12 cellular contexts compared by ENCODE assay signal in the genomic region with DNA sequence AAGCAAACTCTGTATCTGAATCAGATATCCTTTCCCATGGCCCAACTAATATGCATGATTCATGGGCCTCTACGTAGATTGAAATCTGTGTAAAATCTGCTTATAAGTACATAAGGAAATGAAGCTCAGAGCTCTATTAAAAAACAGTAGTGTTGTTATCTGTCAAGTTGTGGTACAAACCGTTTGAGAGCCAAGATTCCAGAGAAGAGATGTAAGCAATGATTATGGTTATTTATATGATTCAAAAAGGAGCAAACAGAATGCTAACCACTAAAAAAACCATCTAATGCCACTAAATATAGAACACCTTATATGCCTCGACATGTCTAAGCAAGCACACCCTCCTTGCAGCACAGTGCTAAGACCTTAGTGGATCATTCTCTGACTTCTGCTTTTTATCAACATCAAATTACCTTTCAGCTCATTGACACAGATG. TPM values are rescaled to one million over a fixed set of nuclear protein-coding genes. Genes with fewer than 3 reads are reported as not detected.
A peak's percentile ranks its signal among the peaks of the same experiment; 100 is the strongest.
DNase-seq lines count a peak whose midpoint lies in the region; ATAC-seq and TF ChIP-seq lines count a peak whose summit lies in the region.
"Had no signal": no experiment of that assay in that cellular context is flagged by ENCODE, and none has a peak within 500 bp of the region (broad histone marks: within the 10 kb centered on the region; RNA-seq: fewer than 3 reads in every experiment).

No MANE protein-coding gene starts in this region.

- H3K4me3 ChIP-seq in GM23248, result no peak overlapping the region
- H3K4me3 ChIP-seq: hepatocyte had no signal

- no peak overlapping the region for H3K4me2 ChIP-seq in GM23248 (ENCODE audit: unreplicated experiment)
- H3K4me2 ChIP-seq: hepatocyte had no signal

- TF ChIP-seq CTCF in C4-2B (conservative IDR thresholded peaks at IDR 0.05) (no peak), foreskin keratinocyte (conservative IDR thresholded peaks at IDR 0.05) (no peak)

- H3K9me3 ChIP-seq in GM23248 (ENCODE audit: low read depth), result no peaks in the 10 kb centered on the region

- H3K27me3 ChIP-seq in GM23248 (replicated peaks; ENCODE audit: insufficient read depth), result no peaks in the 10 kb centered on the region
- no peaks in the 10 kb centered on the region for H3K27me3 ChIP-seq in foreskin keratinocyte
- H3K27me3 ChIP-seq: hepatocyte had no signal

- H3K4me1 ChIP-seq in GM23248 (ENCODE audit: insufficient read depth) (peaks cover 37% of the 10 kb centered on the region), foreskin keratinocyte (peaks cover 17% of the 10 kb centered on the region)

- H3F3A ChIP-seq in GM23248 (ENCODE audit: insufficient read depth), result peaks cover 38% of the 10 kb centered on the region

- no peak overlapping the region for H3K9ac ChIP-seq in GM23248

- H3K27ac ChIP-seq in C4-2B (peak overlapping the region; percentile 79), GM23248 (peak overlapping the region; percentile 36), foreskin keratinocyte (peak overlapping the region; percentile 78)
- H3K27ac ChIP-seq: hepatocyte had no signal

- 20 to 25% methylated on average over 3 of the region's 3 CpGs for WGBS in GM23248 (ENCODE audit: low coverage in 1 of 2, low lambda C conversion rate in 2 of 2, missing lambda C conversion rate in 2 of 2), 2 experiments

- in situ Hi-C loops in GM23248 (cut with MboI), result loop anchor here (25.0 kb wide), 1 partner anchor 611 kb away; no protein-coding TSS in a partner anchor

- H3K9me2 ChIP-seq in GM23248 (ENCODE audit: insufficient read depth), result no peaks in the 10 kb centered on the region

- peaks cover 42% of the 10 kb centered on the region for H3K36me3 Mint-ChIP-seq in activated T-helper 1 cell treated with anti-CD3 and anti-CD28 coated beads, Interleukin-12 subunit alpha, Interleukin-12 subunit beta, Interleukin-2, Interleukin-4 antibody, amounts not matched to agents 30 ng/mL and 10 ng/mL and 1 ng/mL, durations not matched to agents 14 hours and 24 hours and 36 hours (ENCODE audit: low read depth)

- no peaks in the 10 kb centered on the region for H4K20me1 ChIP-seq in GM23248 (ENCODE audit: insufficient read depth)

- H3K79me2 ChIP-seq in GM23248 (ENCODE audit: insufficient read depth), result no peaks in the 10 kb centered on the region
- H3K79me2 ChIP-seq: hepatocyte had no signal

- no peaks in the 10 kb centered on the region for H3K27me3 Mint-ChIP-seq in activated T-helper 1 cell treated with anti-CD3 and anti-CD28 coated beads, Interleukin-12 subunit alpha, Interleukin-12 subunit beta, Interleukin-2, Interleukin-4 antibody, amounts not matched to agents 30 ng/mL and 10 ng/mL and 1 ng/mL, durations not matched to agents 14 hours and 24 hours and 36 hours (ENCODE audit: insufficient read depth)

- no peak overlapping the region for H3K4me3 Mint-ChIP-seq in activated T-helper 1 cell treated with anti-CD3 and anti-CD28 coated beads, Interleukin-12 subunit alpha, Interleukin-12 subunit beta, Interleukin-2, Interleukin-4 antibody, amounts not matched to agents 30 ng/mL and 10 ng/mL and 1 ng/mL, durations not matched to agents 14 hours and 24 hours and 36 hours

- ATAC-seq in foreskin keratinocyte, result peak; percentile 92

- peaks cover 27% of the 10 kb centered on the region for H3K4me1 Mint-ChIP-seq in activated T-helper 1 cell treated with anti-CD3 and anti-CD28 coated beads, Interleukin-12 subunit alpha, Interleukin-12 subunit beta, Interleukin-2, Interleukin-4 antibody, amounts not matched to agents 30 ng/mL and 10 ng/mL and 1 ng/mL, durations not matched to agents 14 hours and 24 hours and 36 hours (ENCODE audit: low read depth)

- DNase-seq in GM23248 (peak; percentile 79), foreskin keratinocyte (peak; percentile 96), NCI-H510A (lab: John Stamatoyannopoulos, UW) (no peak), SW480 (ENCODE audit: low spot score) (no peak), NCI-H748 treated with DMSO at 0.1 percent for 48 hours (lab: John Stamatoyannopoulos, UW) (no peak), NCI-H2107 treated with DMSO at 0.1 percent for 48 hours (lab: John Stamatoyannopoulos, UW; ENCODE audit: unreplicated experiment) (no peak)
- DNase-seq in activated T-helper 1 cell treated with anti-CD3 and anti-CD28 coated beads, Interleukin-12 subunit alpha, Interleukin-12 subunit beta, Interleukin-2, Interleukin-4 antibody, amounts not matched to agents 30 ng/mL and 10 ng/mL and 1 ng/mL, durations not matched to agents 14 hours and 24 hours and 36 hours (ENCODE audit: low spot score), result no peak
- DNase-seq: DMS79; NK-92 treated with Interleukin-12 subunit alpha and Interleukin-12 subunit beta, amount 100 ng/mL, for 24 hours; stimulated activated CD4-positive, alpha-beta T cell treated with anti-CD3 and anti-CD28 coated beads, Interleukin-12 subunit alpha, Interleukin-12 subunit beta, amount 100 ng/mL, for 4 hours had no signal

- H3K9me3 Mint-ChIP-seq in activated T-helper 1 cell treated with anti-CD3 and anti-CD28 coated beads, Interleukin-12 subunit alpha, Interleukin-12 subunit beta, Interleukin-2, Interleukin-4 antibody, amounts not matched to agents 30 ng/mL and 10 ng/mL and 1 ng/mL, durations not matched to agents 14 hours and 24 hours and 36 hours, result no peaks in the 10 kb centered on the region

- peaks cover 14% of the 10 kb centered on the region; the same call in 1 of the 2 replicates for H3K36me3 ChIP-seq in GM23248 (ENCODE audit: low read depth)

- intact Hi-C loops in activated T-helper 1 cell treated with anti-CD3 and anti-CD28 coated beads, Interleukin-12 subunit alpha, Interleukin-12 subunit beta, Interleukin-2, Interleukin-4 antibody, amounts not matched to agents 30 ng/mL and 10 ng/mL and 1 ng/mL, durations not matched to agents 14 hours and 24 hours and 36 hours (cut with micrococcal nuclease), result loop anchor here (1.0 to 2.0 kb wide), 2 partner anchors 17 to 44 kb away; no protein-coding TSS in a partner anchor

- peak overlapping the region; percentile 68 for H3K27ac Mint-ChIP-seq in activated T-helper 1 cell treated with anti-CD3 and anti-CD28 coated beads, Interleukin-12 subunit alpha, Interleukin-12 subunit beta, Interleukin-2, Interleukin-4 antibody, amounts not matched to agents 30 ng/mL and 10 ng/mL and 1 ng/mL, durations not matched to agents 14 hours and 24 hours and 36 hours

- no peak overlapping the region for H2AFZ ChIP-seq in GM23248
- H2AFZ ChIP-seq: hepatocyte had no signal

RNA-seq across cellular contexts. Expression of a gene that starts 26.6 kb away (rescaled TPM):
- 8.0 and 8.9 TPM in 2 replicates for total RNA-seq in GM23248 (2014; rRNA removed; shearing (Covaris generic))
- polyA plus RNA-seq in GM23248 (2016; fragmentation: Nextera tagmentation; extraction: Ambion mirVana) (19.0 and 22.1 TPM in 2 replicates), foreskin keratinocyte (28.8 and 29.1 TPM in 2 replicates)
- 19.6 and 24.8 TPM in 2 replicates for total RNA-seq in activated T-helper 1 cell treated with anti-CD3 and anti-CD28 coated beads, Interleukin-12 subunit alpha, Interleukin-12 subunit beta, Interleukin-2, Interleukin-4 antibody, amounts not matched to agents 30 ng/mL and 10 ng/mL and 1 ng/mL, durations not matched to agents 14 hours and 24 hours and 36 hours
- 26.5 and 27.8 TPM in 2 replicates for total RNA-seq in foreskin keratinocyte

RNA-seq across cellular contexts. Expression of a gene that starts 35.2 kb away (rescaled TPM):
- 0.11 and 0.13 TPM in 2 replicates for total RNA-seq in GM23248 (2014; rRNA removed; shearing (Covaris generic))
- polyA plus RNA-seq in GM23248 (2016; fragmentation: Nextera tagmentation; extraction: Ambion mirVana), result not detected in 2 replicates
- 2.3 and 2.7 TPM in 2 replicates for total RNA-seq in activated T-helper 1 cell treated with anti-CD3 and anti-CD28 coated beads, Interleukin-12 subunit alpha, Interleukin-12 subunit beta, Interleukin-2, Interleukin-4 antibody, amounts not matched to agents 30 ng/mL and 10 ng/mL and 1 ng/mL, durations not matched to agents 14 hours and 24 hours and 36 hours
- total RNA-seq in foreskin keratinocyte, result 0.07 and 0.20 TPM in 2 replicates
- not detected in 2 replicates for polyA plus RNA-seq in foreskin keratinocyte

RNA-seq across cellular contexts. Expression of a gene that starts 44.7 kb away (rescaled TPM):
- total RNA-seq in GM23248 (2014; rRNA removed; shearing (Covaris generic)), result 28.6 and 35.9 TPM in 2 replicates
- polyA plus RNA-seq in GM23248 (2016; fragmentation: Nextera tagmentation; extraction: Ambion mirVana) (24.9 and 26.3 TPM in 2 replicates), foreskin keratinocyte (9.2 and 10.4 TPM in 2 replicates)
- 9.4 and 9.8 TPM in 2 replicates for total RNA-seq in activated T-helper 1 cell treated with anti-CD3 and anti-CD28 coated beads, Interleukin-12 subunit alpha, Interleukin-12 subunit beta, Interleukin-2, Interleukin-4 antibody, amounts not matched to agents 30 ng/mL and 10 ng/mL and 1 ng/mL, durations not matched to agents 14 hours and 24 hours and 36 hours
- 14.5 and 16.5 TPM in 2 replicates for total RNA-seq in foreskin keratinocyte

Comparison
In these comparisons a context has a peak if more than half of its experiments do, and no peak if none do; other contexts are left out.
1. DNase-seq: peak in GM23248 (single experiment) and foreskin keratinocyte (2 of 2); none in activated T-helper 1 cell treated with anti-CD3 and anti-CD28 coated beads, Interleukin-12 subunit alpha, Interleukin-12 subunit beta, Interleukin-2, Interleukin-4 antibody, amounts not matched to agents 30 ng/mL and 10 ng/mL and 1 ng/mL, durations not matched to agents 14 hours and 24 hours and 36 hours (single experiment), NCI-H510A (single experiment), SW480 (single experiment), NCI-H748 treated with DMSO at 0.1 percent for 48 hours (single experiment) and NCI-H2107 treated with DMSO at 0.1 percent for 48 hours (single experiment).
2. Peak in every context shown above with its lines, with median percentiles within 50 percentile points of each other: H3K27ac ChIP-seq.